Comparison of ENCODE assay signal across 23 cellular contexts in genomic region chr15:37490707-37491106, GRCh38.
"Had no signal": no experiment of that assay in that cellular context is flagged by ENCODE, and none has a peak within 500 bp of the region (broad histone marks: within the 10 kb centered on the region; RNA-seq: fewer than 3 reads in every experiment).

No MANE protein-coding gene starts in this region.

- H2AFZ ChIP-seq: hepatocyte had no signal

- H3K27ac ChIP-seq: coronary artery, dorsolateral prefrontal cortex, esophagus muscularis mucosa, foreskin keratinocyte, gastroesophageal sphincter, heart left ventricle, hepatocyte, left ventricle myocardium inferior had no signal

- H3K4me1 ChIP-seq: esophagus muscularis mucosa, foreskin keratinocyte, gastroesophageal sphincter, heart left ventricle, left ventricle myocardium inferior had no signal

- H3K9me3 ChIP-seq: esophagus muscularis mucosa, gastroesophageal sphincter, left ventricle myocardium inferior had no signal

- H3K4me2 ChIP-seq: hepatocyte had no signal

- H3K27me3 ChIP-seq: dorsolateral prefrontal cortex, esophagus muscularis mucosa, foreskin keratinocyte, gastroesophageal sphincter, heart left ventricle, hepatocyte had no signal

- H3K4me3 ChIP-seq: coronary artery, dorsolateral prefrontal cortex, esophagus muscularis mucosa, gastroesophageal sphincter, heart left ventricle, hepatocyte, left ventricle myocardium inferior, lung had no signal

- FAIRE-seq: colon, endothelial cell of umbilical vein, frontal cortex had no signal

- DNase-seq: dermis blood vessel endothelial cell; dorsolateral prefrontal cortex; effector CD4-positive, alpha-beta T cell; effector memory CD4-positive, alpha-beta T cell; foreskin keratinocyte; heart left ventricle; hypothalamus; immature natural killer cell; islet precursor cell; left colon; left ventricle myocardium inferior; mammary epithelial cell; mesendoderm; midbrain had no signal

- H3K36me3 ChIP-seq: esophagus muscularis mucosa, gastroesophageal sphincter, heart left ventricle, left ventricle myocardium inferior had no signal

- ATAC-seq: foreskin keratinocyte, gastroesophageal sphincter, heart left ventricle, left colon, left lobe of liver had no signal
